8 cellular contexts compared by ENCODE assay signal in the genomic region with DNA sequence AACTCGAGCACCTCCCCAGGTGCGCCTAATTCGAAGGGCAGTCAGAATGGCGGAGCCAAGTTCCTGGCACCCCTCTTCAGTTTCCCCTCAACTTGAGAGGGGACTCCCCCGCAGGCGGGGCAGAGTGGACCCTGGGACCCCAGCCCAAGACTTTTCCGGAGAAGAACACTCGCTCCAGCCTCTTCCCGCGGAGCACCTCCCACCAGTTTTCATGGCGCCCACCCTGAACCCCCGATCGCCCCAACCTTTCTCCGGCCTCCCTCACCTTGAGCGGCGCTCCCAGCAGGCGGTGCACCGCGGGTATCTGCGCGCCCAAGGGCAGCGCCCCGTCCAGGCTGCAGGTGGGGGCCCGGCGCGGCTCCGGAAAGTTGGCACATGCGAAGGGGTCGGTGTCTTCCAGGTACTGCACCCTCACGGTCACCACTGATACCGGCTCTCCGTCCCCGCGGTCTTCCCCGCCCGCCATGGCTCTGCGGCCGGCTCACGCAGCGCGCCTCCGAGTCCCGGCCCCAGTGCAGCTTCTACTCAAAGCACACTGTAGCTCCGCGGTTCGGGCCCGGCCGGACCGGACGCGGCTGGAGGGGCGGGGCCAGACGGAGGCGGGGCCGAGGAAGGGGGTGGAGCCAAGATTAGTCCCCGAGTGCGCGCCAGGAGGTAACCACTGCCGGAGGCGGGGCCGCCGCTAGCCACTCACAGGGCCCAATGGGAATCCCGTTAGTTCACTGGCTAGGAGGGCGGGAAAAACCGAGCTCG. TPM values are rescaled to one million over a fixed set of nuclear protein-coding genes. Genes with fewer than 3 reads are reported as not detected.
DNase-seq lines count a peak whose midpoint lies in the region; ATAC-seq and TF ChIP-seq lines count a peak whose summit lies in the region.

Gene FHOD1 (minus strand): TSS at position 537 of the 753 bp plus-strand sequence. CDS start 71 bp downstream, at position 466.

- POLR2A ChIA-PET in activated B cell treated with CpG ODN at 0.5 μM for 24 hours (lab: Charles Lee): interaction anchor here (0.6 to 7.7 kb wide), 8 partner anchors 8 to 413 kb away, joined by 3 to 120 read pairs (median 4); partner anchors contain the start of genes ACD, FBXL8, TMEM208 and TRADD

- peak; percentile 41 for ATAC-seq in GM19025 (IDR thresholded peaks at IDR 0.05; ENCODE audit: low read depth, unreplicated experiment)
- peak; percentile 53 for ATAC-seq in HG03280 (IDR thresholded peaks at IDR 0.05; ENCODE audit: unreplicated experiment)
- ATAC-seq in activated B cell treated with CpG ODN at 0.5 μM for 24 hours (ENCODE audit: low read depth): peak; percentile 70

- intact Hi-C loops in activated B cell treated with CpG ODN at 0.5 μM for 24 hours (cut with micrococcal nuclease): loop anchor here (1.0 to 10.0 kb wide), 8 partner anchors 21 to 838 kb away; partner anchors contain the start of genes ACD, CBFB, CTCF and MATCAP1

- peak within 1 kb of the TSS; percentile 85 for H3K4me3 Mint-ChIP-seq in activated B cell treated with CpG ODN at 0.5 μM for 24 hours
- peak within 1 kb of the TSS; percentile 83 to 95 (median 95) for H3K4me3 Mint-ChIP-seq in immature natural killer cell

- CTCF ChIA-PET in activated B cell treated with CpG ODN at 0.5 μM for 24 hours (lab: Charles Lee): interaction anchor here (0.8 to 3.1 kb wide), 3 partner anchors 14 to 229 kb away, joined by 3 to 12 read pairs (median 5); partner anchors contain the start of gene TMEM208

- DNase-seq in AG09309 (ENCODE audit: low read depth): peak; percentile 70
- DNase-seq in NCI-H345 treated with DMSO at 0.1 percent for 48 hours (lab: John Stamatoyannopoulos, UW; ENCODE audit: unreplicated experiment): peak; percentile 65
- DNase-seq in activated B cell treated with CpG ODN at 0.5 μM for 24 hours: peak; percentile 100
- peak; percentile 96 for DNase-seq in cardiac fibroblast (ENCODE audit: low read depth in 2 of 2)
- DNase-seq in immature natural killer cell: peak; percentile 97 to 99 (median 98)
- peak; percentile 72 for DNase-seq in smooth muscle cell of the brain vasculature (ENCODE audit: low read depth, low spot score)

- peaks cover 1% of the 10 kb centered on the region for H3K36me3 Mint-ChIP-seq in activated B cell treated with CpG ODN at 0.5 μM for 24 hours (ENCODE audit: low read depth)
- H3K36me3 Mint-ChIP-seq in immature natural killer cell: no peaks in the 10 kb centered on the region

- H3K4me3 ChIP-seq in AG09309 (ENCODE audit: control insufficient read depth, low read depth, low read length) (peak within 1 kb of the TSS; percentile 76), cardiac fibroblast (replicated peaks in 1 of 2; ENCODE audit: low read depth in 2 of 2, low read length in 2 of 2) (peak within 1 kb of the TSS; percentile 81 to 85)

- peaks cover 2% of the 10 kb centered on the region for H3K27me3 Mint-ChIP-seq in activated B cell treated with CpG ODN at 0.5 μM for 24 hours
- peaks cover 7 to 16% (median 14%) of the 10 kb centered on the region in 3 donors for H3K27me3 Mint-ChIP-seq in immature natural killer cell (ENCODE audit: low read depth in 3 of 3)

- H3K4me1 Mint-ChIP-seq in activated B cell treated with CpG ODN at 0.5 μM for 24 hours (peaks cover 50% of the 10 kb centered on the region), immature natural killer cell (peaks cover 50 to 55% of the 10 kb centered on the region in 2 donors)

- H3K27ac Mint-ChIP-seq in activated B cell treated with CpG ODN at 0.5 μM for 24 hours: peak within 1 kb of the TSS; percentile 80
- H3K27ac Mint-ChIP-seq in immature natural killer cell: peak within 1 kb of the TSS; percentile 81 to 91 (median 88)

- TF ChIP-seq CTCF in AG09309 (IDR thresholded peaks at IDR 0.05; ENCODE audit: control insufficient read depth, insufficient read depth, low read depth, low read length, missing control alignments) (no peak), activated B cell treated with CpG ODN at 0.5 μM for 24 hours (IDR thresholded peaks at IDR 0.05) (no peak), cardiac fibroblast (IDR thresholded peaks at IDR 0.05; ENCODE audit: low read depth, low read length) (no peak)

- H3K9me3 Mint-ChIP-seq in activated B cell treated with CpG ODN at 0.5 μM for 24 hours: no peaks in the 10 kb centered on the region
- no peaks in the 10 kb centered on the region for H3K9me3 Mint-ChIP-seq in immature natural killer cell

RNA-seq across cellular contexts. Expression of gene FHOD1, which starts in this region (rescaled TPM):
- 45.5 and 50.4 TPM in 2 replicates for total RNA-seq in activated B cell treated with CpG ODN at 0.5 μM for 24 hours
- 1 to 10 TPM; 3.5 to 8.2 (median 4.8) TPM for polyA plus RNA-seq in immature natural killer cell

Comparison
In these comparisons a context has a peak if more than half of its experiments do, and no peak if none do; other contexts are left out.
1. Peak in every context shown above with its lines: DNase-seq, ATAC-seq and H3K4me3 ChIP-seq.